In genomic region chr17:50468120-50469004, GRCh38 we compare ENCODE assay signal across 8 cellular contexts. TPM values are rescaled to one million over a fixed set of nuclear protein-coding genes. Genes with fewer than 3 reads are reported as not detected.
DNase-seq lines count a peak whose midpoint lies in the region; ATAC-seq and TF ChIP-seq lines count a peak whose summit lies in the region.

A gene with protein sequence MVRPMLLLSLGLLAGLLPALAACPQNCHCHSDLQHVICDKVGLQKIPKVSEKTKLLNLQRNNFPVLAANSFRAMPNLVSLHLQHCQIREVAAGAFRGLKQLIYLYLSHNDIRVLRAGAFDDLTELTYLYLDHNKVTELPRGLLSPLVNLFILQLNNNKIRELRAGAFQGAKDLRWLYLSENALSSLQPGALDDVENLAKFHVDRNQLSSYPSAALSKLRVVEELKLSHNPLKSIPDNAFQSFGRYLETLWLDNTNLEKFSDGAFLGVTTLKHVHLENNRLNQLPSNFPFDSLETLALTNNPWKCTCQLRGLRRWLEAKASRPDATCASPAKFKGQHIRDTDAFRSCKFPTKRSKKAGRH (minus strand): TSS chr17:50468880. CDS start chr17:50468813, 67 bp downstream.

- no peaks in the 10 kb centered on the region for H3K9me3 Mint-ChIP-seq in activated naive CD8-positive, alpha-beta T cell treated with anti-CD3 and anti-CD28 coated beads, Interleukin-2, amount 10 ng/mL, durations not matched to agents 7 days and 5 days
- H3K9me3 Mint-ChIP-seq in activated naive CD8-positive, alpha-beta T cell treated with anti-CD3 and anti-CD28 coated beads for 36 hours, result no peaks in the 10 kb centered on the region

- no peaks in the 10 kb centered on the region for H3K36me3 ChIP-seq in muscle layer of duodenum (ENCODE audit: control insufficient read depth in 1 of 2, insufficient read depth in 2 of 2, low read length in 2 of 2)
- H3K36me3 ChIP-seq in uterus, result no peaks in the 10 kb centered on the region

- H3K9me3 ChIP-seq in muscle layer of duodenum (ENCODE audit: control insufficient read depth in 1 of 2, low read length in 2 of 2) (no peaks in the 10 kb centered on the region), uterus (no peaks in the 10 kb centered on the region)

- no peak for DNase-seq in activated naive CD8-positive, alpha-beta T cell treated with anti-CD3 and anti-CD28 coated beads, Interleukin-2, amount 10 ng/mL, durations not matched to agents 7 days and 5 days
- DNase-seq in activated naive CD8-positive, alpha-beta T cell treated with anti-CD3 and anti-CD28 coated beads for 36 hours, result no peak
- DNase-seq in uterus (no peak), NCI-H2196 treated with DMSO at 0.1 percent for 48 hours (lab: John Stamatoyannopoulos, UW; ENCODE audit: unreplicated experiment) (no peak)
- DNase-seq in activated CD4-positive, CD25-positive, alpha-beta regulatory T cell treated with anti-CD3 and anti-CD28 coated beads, Interleukin-2, amount 50 U/mL, for 72 hours, result no peak

- peaks cover 3% of the 10 kb centered on the region for H3K36me3 Mint-ChIP-seq in activated naive CD8-positive, alpha-beta T cell treated with anti-CD3 and anti-CD28 coated beads, Interleukin-2, amount 10 ng/mL, durations not matched to agents 7 days and 5 days
- no peaks in the 10 kb centered on the region for H3K36me3 Mint-ChIP-seq in activated naive CD8-positive, alpha-beta T cell treated with anti-CD3 and anti-CD28 coated beads for 36 hours

- no peak for TF ChIP-seq POLR2A in uterus (IDR thresholded peaks at IDR 0.05)

- peaks cover 0 to 16% of the 10 kb centered on the region in 2 donors for H3K4me1 ChIP-seq in muscle layer of duodenum (ENCODE audit: control insufficient read depth in 1 of 2, insufficient read depth in 2 of 2, low read length in 2 of 2)
- H3K4me1 ChIP-seq in uterus, result peaks cover 0 to 15% of the 10 kb centered on the region in 2 donors

- no peak for TF ChIP-seq CTCF in uterus (IDR thresholded peaks at IDR 0.05)

- H3K27me3 ChIP-seq in muscle layer of duodenum (ENCODE audit: low read depth, low read length) (peaks cover 12% of the 10 kb centered on the region), uterus (no peaks in the 10 kb centered on the region)

- ATAC-seq in activated naive CD8-positive, alpha-beta T cell treated with anti-CD3 and anti-CD28 coated beads, Interleukin-2, amount 10 ng/mL, durations not matched to agents 7 days and 5 days (ENCODE audit: low read depth), result peak; percentile 32
- ATAC-seq in esophagus mucosa, result peak; percentile 9
- ATAC-seq in HG02981 (IDR thresholded peaks at IDR 0.05; ENCODE audit: unreplicated experiment), result no peak

- H3K27ac ChIP-seq in muscle layer of duodenum (ENCODE audit: low read length) (no peak within 1 kb of the TSS), uterus (no peak within 1 kb of the TSS)

- H3K4me3 Mint-ChIP-seq in activated naive CD8-positive, alpha-beta T cell treated with anti-CD3 and anti-CD28 coated beads, Interleukin-2, amount 10 ng/mL, durations not matched to agents 7 days and 5 days, result no peak within 1 kb of the TSS
- no peak within 1 kb of the TSS for H3K4me3 Mint-ChIP-seq in activated naive CD8-positive, alpha-beta T cell treated with anti-CD3 and anti-CD28 coated beads for 36 hours

- H3K27ac Mint-ChIP-seq in activated naive CD8-positive, alpha-beta T cell treated with anti-CD3 and anti-CD28 coated beads, Interleukin-2, amount 10 ng/mL, durations not matched to agents 7 days and 5 days, result no peak within 1 kb of the TSS
- no peak within 1 kb of the TSS for H3K27ac Mint-ChIP-seq in activated naive CD8-positive, alpha-beta T cell treated with anti-CD3 and anti-CD28 coated beads for 36 hours

- POLR2A ChIA-PET in activated naive CD8-positive, alpha-beta T cell treated with anti-CD3 and anti-CD28 coated beads, Interleukin-2, amount 10 ng/mL, durations not matched to agents 7 days and 5 days (lab: Charles Lee), result no interaction called here

- intact Hi-C loops in uterus (cut with DNase I; ENCODE audit: low total_unique reads), result no loop called here

- peaks cover 14% of the 10 kb centered on the region for H3K27me3 Mint-ChIP-seq in activated naive CD8-positive, alpha-beta T cell treated with anti-CD3 and anti-CD28 coated beads, Interleukin-2, amount 10 ng/mL, durations not matched to agents 7 days and 5 days
- peaks cover 34% of the 10 kb centered on the region for H3K27me3 Mint-ChIP-seq in activated naive CD8-positive, alpha-beta T cell treated with anti-CD3 and anti-CD28 coated beads for 36 hours

- H3K4me3 ChIP-seq in muscle layer of duodenum (ENCODE audit: low read depth in 1 of 2, low read length in 2 of 2), result peak within 1 kb of the TSS; percentile 26 to 56
- peak within 1 kb of the TSS; percentile 18 to 28 for H3K4me3 ChIP-seq in uterus

- H3K4me1 Mint-ChIP-seq in activated naive CD8-positive, alpha-beta T cell treated with anti-CD3 and anti-CD28 coated beads, Interleukin-2, amount 10 ng/mL, durations not matched to agents 7 days and 5 days, result peaks cover 8% of the 10 kb centered on the region
- H3K4me1 Mint-ChIP-seq in activated naive CD8-positive, alpha-beta T cell treated with anti-CD3 and anti-CD28 coated beads for 36 hours, result peaks cover 7% of the 10 kb centered on the region

RNA-seq across cellular contexts. Expression of the gene that starts here (rescaled TPM):
- total RNA-seq in activated naive CD8-positive, alpha-beta T cell treated with anti-CD3 and anti-CD28 coated beads, Interleukin-2, amount 10 ng/mL, durations not matched to agents 7 days and 5 days, result not detected
- not detected for total RNA-seq in activated naive CD8-positive, alpha-beta T cell treated with anti-CD3 and anti-CD28 coated beads for 36 hours
- total RNA-seq in esophagus mucosa (not detected), uterus (not detected)

Comparison
In these comparisons a context has a peak if more than half of its experiments do, and no peak if none do; other contexts are left out.
1. Peak in ATAC-seq in activated naive CD8-positive, alpha-beta T cell treated with anti-CD3 and anti-CD28 coated beads, Interleukin-2, amount 10 ng/mL, durations not matched to agents 7 days and 5 days; RNA of the gene not detected or under 1 TPM.
2. Peak in ATAC-seq in esophagus mucosa; RNA of the gene not detected or under 1 TPM.